ENCODE assay signal across 19 cellular contexts in genomic region chr3:194267744-194268658, GRCh38.
A peak's percentile ranks its signal among the peaks of the same experiment; 100 is the strongest.
DNase-seq lines count a peak whose midpoint lies in the region; ATAC-seq, FAIRE-seq and TF ChIP-seq lines count a peak whose summit lies in the region.
"Had no signal": no experiment of that assay in that cellular context is flagged by ENCODE, and none has a peak within 500 bp of the region (broad histone marks: within the 10 kb centered on the region; RNA-seq: fewer than 3 reads in every experiment).

No MANE protein-coding gene starts in this region.

- no peak overlapping the region for H3K9ac ChIP-seq in neural progenitor cell

- H3K79me2 ChIP-seq in neural progenitor cell (ENCODE audit: low read depth) = no peaks in the 10 kb centered on the region

- no peaks in the 10 kb centered on the region for H3K36me3 Mint-ChIP-seq in activated naive CD4-positive, alpha-beta T cell treated with anti-CD3 and anti-CD28 coated beads, Interleukin-2, amount 10 ng/mL, durations not matched to agents 7 days and 5 days
- H3K36me3 Mint-ChIP-seq in neural progenitor cell = peaks cover 2% of the 10 kb centered on the region
- H3K36me3 Mint-ChIP-seq: CD8-positive, alpha-beta memory T cell had no signal

- ATAC-seq in HG03442 (IDR thresholded peaks at IDR 0.05; ENCODE audit: unreplicated experiment) = no peak
- ATAC-seq: A549; activated T-helper 17 cell treated with anti-CD3 and anti-CD28 coated beads, Interleukin-2, amount 50 U/mL, for 72 hours; Panc1; upper lobe of right lung had no signal

- no peaks in the 10 kb centered on the region for H3K27me3 ChIP-seq in neural progenitor cell
- H3K27me3 ChIP-seq in uterus = no peaks in the 10 kb centered on the region
- H3K27me3 ChIP-seq: upper lobe of right lung had no signal

- H3K36me3 ChIP-seq in neural progenitor cell (no peaks in the 10 kb centered on the region), uterus (no peaks in the 10 kb centered on the region)
- H3K36me3 ChIP-seq: upper lobe of right lung had no signal

- peaks cover 66% of the 10 kb centered on the region for H3K27me3 Mint-ChIP-seq in activated naive CD4-positive, alpha-beta T cell treated with anti-CD3 and anti-CD28 coated beads, Interleukin-2, amount 10 ng/mL, durations not matched to agents 7 days and 5 days
- peaks cover 27% of the 10 kb centered on the region for H3K27me3 Mint-ChIP-seq in neural progenitor cell (ENCODE audit: insufficient read depth, low read depth)
- H3K27me3 Mint-ChIP-seq: activated T-helper 17 cell treated with anti-CD3 and anti-CD28 coated beads, Interleukin-2, amount 50 U/mL, for 72 hours had no signal

- H3K4me2 ChIP-seq in neural progenitor cell = no peak overlapping the region
- H3K4me2 ChIP-seq: A549 had no signal

- no peak overlapping the region for H3K27ac ChIP-seq in neural progenitor cell
- H3K27ac ChIP-seq in uterus = peak overlapping the region in 1 of 2 donors; percentile 54
- H3K27ac ChIP-seq: A549, HL-60, upper lobe of right lung had no signal

- peaks cover 29% of the 10 kb centered on the region for H3F3A ChIP-seq in neural progenitor cell (ENCODE audit: low read depth)

- H3K9me3 ChIP-seq in neural progenitor cell (ENCODE audit: low read depth) (no peaks in the 10 kb centered on the region), uterus (no peaks in the 10 kb centered on the region)
- H3K9me3 ChIP-seq: A549, upper lobe of right lung had no signal

- peaks cover 23% of the 10 kb centered on the region for H3K4me1 Mint-ChIP-seq in activated naive CD4-positive, alpha-beta T cell treated with anti-CD3 and anti-CD28 coated beads, Interleukin-2, amount 10 ng/mL, durations not matched to agents 7 days and 5 days
- H3K4me1 Mint-ChIP-seq in neural progenitor cell = peaks cover 57% of the 10 kb centered on the region
- H3K4me1 Mint-ChIP-seq: activated T-helper 17 cell treated with anti-CD3 and anti-CD28 coated beads, Interleukin-2, amount 50 U/mL, for 72 hours had no signal

- H3K4me3 Mint-ChIP-seq in activated naive CD4-positive, alpha-beta T cell treated with anti-CD3 and anti-CD28 coated beads, Interleukin-2, amount 10 ng/mL, durations not matched to agents 7 days and 5 days = no peak overlapping the region
- H3K4me3 Mint-ChIP-seq in neural progenitor cell = no peak overlapping the region
- H3K4me3 Mint-ChIP-seq: activated T-helper 17 cell treated with anti-CD3 and anti-CD28 coated beads, Interleukin-2, amount 50 U/mL, for 72 hours; CD8-positive, alpha-beta memory T cell had no signal

- CTCF ChIA-PET in activated naive CD4-positive, alpha-beta T cell treated with anti-CD3 and anti-CD28 coated beads, Interleukin-2, amount 10 ng/mL, durations not matched to agents 7 days and 5 days (lab: Charles Lee) = interaction anchor here (1.4 kb wide), 1 partner anchor 10 kb away, joined by 3 read pairs; no protein-coding TSS in a partner anchor

- no peaks in the 10 kb centered on the region for H3K9me3 Mint-ChIP-seq in activated naive CD4-positive, alpha-beta T cell treated with anti-CD3 and anti-CD28 coated beads, Interleukin-2, amount 10 ng/mL, durations not matched to agents 7 days and 5 days
- H3K9me3 Mint-ChIP-seq in neural progenitor cell = no peaks in the 10 kb centered on the region
- H3K9me3 Mint-ChIP-seq: activated T-helper 17 cell treated with anti-CD3 and anti-CD28 coated beads, Interleukin-2, amount 50 U/mL, for 72 hours; CD8-positive, alpha-beta memory T cell; immature natural killer cell had no signal

- no peak overlapping the region for H3K27ac Mint-ChIP-seq in activated naive CD4-positive, alpha-beta T cell treated with anti-CD3 and anti-CD28 coated beads, Interleukin-2, amount 10 ng/mL, durations not matched to agents 7 days and 5 days
- peak overlapping the region; percentile 14 for H3K27ac Mint-ChIP-seq in neural progenitor cell
- H3K27ac Mint-ChIP-seq: activated T-helper 17 cell treated with anti-CD3 and anti-CD28 coated beads, Interleukin-2, amount 50 U/mL, for 72 hours had no signal

- TF ChIP-seq CTCF in neural progenitor cell (IDR thresholded peaks at IDR 0.05) (no peak), uterus (IDR thresholded peaks at IDR 0.05) (no peak)

- no peaks in the 10 kb centered on the region for H4K20me1 ChIP-seq in neural progenitor cell (ENCODE audit: low read depth)

- intact Hi-C loops in cardiac septum (cut with DNase I) (loop anchor here (2.0 kb wide), 1 partner anchor 197 kb away; no protein-coding TSS in a partner anchor), uterus (cut with DNase I; ENCODE audit: low total_unique reads) (no loop called here)

- FAIRE-seq in GM12892 (lab: Jason Lieb, UNC) = no peak
- FAIRE-seq: A549 had no signal

- H3K4me1 ChIP-seq in neural progenitor cell = peaks cover 44% of the 10 kb centered on the region
- H3K4me1 ChIP-seq in uterus = peaks cover 0 to 19% of the 10 kb centered on the region in 2 donors
- H3K4me1 ChIP-seq: A549 had no signal

- no peak overlapping the region for H3K4me3 ChIP-seq in neural progenitor cell
- no peak overlapping the region for H3K4me3 ChIP-seq in uterus
- H3K4me3 ChIP-seq: A549, upper lobe of right lung had no signal

- H2AFZ ChIP-seq in neural progenitor cell (replicated peaks) = no peak overlapping the region

- peak; percentile 5 for DNase-seq in activated naive CD4-positive, alpha-beta T cell treated with anti-CD3 and anti-CD28 coated beads, Interleukin-2, amount 10 ng/mL, durations not matched to agents 7 days and 5 days
- no peak for DNase-seq in activated naive CD4-positive, alpha-beta T cell treated with anti-CD3 and anti-CD28 coated beads, Interleukin-2, amount 50 U/mL, for 16 hours
- DNase-seq in cardiac septum (ENCODE audit: low spot score) (peak; percentile 78), neural progenitor cell (ENCODE audit: low spot score) (no peak), uterus (peak; percentile 74 to 87), COR-L47 (lab: John Stamatoyannopoulos, UW) (no peak), GM12892 (ENCODE audit: insufficient read length) (no peak)
- DNase-seq: HCEC 1CT, immature natural killer cell, Karpas-422, NCI-H146, NCI-H524 treated with DMSO at 0.1 percent for 48 hours, upper lobe of right lung had no signal

- TF ChIP-seq POLR2A in uterus (IDR thresholded peaks at IDR 0.05) (no peak), GM12892 (IDR thresholded peaks at IDR 0.05; ENCODE audit: low read depth, low read length) (no peak)

Comparison
In these comparisons a context has a peak if more than half of its experiments do, and no peak if none do; other contexts are left out.
1. DNase-seq: peak in activated naive CD4-positive, alpha-beta T cell treated with anti-CD3 and anti-CD28 coated beads, Interleukin-2, amount 10 ng/mL, durations not matched to agents 7 days and 5 days (single experiment), cardiac septum (single experiment) and uterus (2 of 2); none in activated naive CD4-positive, alpha-beta T cell treated with anti-CD3 and anti-CD28 coated beads, Interleukin-2, amount 50 U/mL, for 16 hours (single experiment), neural progenitor cell (single experiment), COR-L47 (single experiment) and GM12892 (single experiment).